ENCODE assay signal across 13 cellular contexts in genomic region chr11:86106916-86107315, GRCh38. TPM values are rescaled to one million over a fixed set of nuclear protein-coding genes. Genes with fewer than 3 reads are reported as not detected.
DNase-seq lines count a peak whose midpoint lies in the region; ATAC-seq, FAIRE-seq and TF ChIP-seq lines count a peak whose summit lies in the region.
"Had no signal": no experiment of that assay in that cellular context is flagged by ENCODE, and none has a peak within 500 bp of the region (broad histone marks: within the 10 kb centered on the region; RNA-seq: fewer than 3 reads in every experiment).

No MANE protein-coding gene starts in this region.

- H3K4me3 ChIP-seq in K562, result no peak overlapping the region
- H3K4me3 ChIP-seq in fibroblast of pulmonary artery (replicated peaks; ENCODE audit: low read depth, low read length), result no peak overlapping the region
- no peak overlapping the region for H3K4me3 ChIP-seq in right cardiac atrium (ENCODE audit: low read length)
- H3K4me3 ChIP-seq: BLaER1 treated with 17β-estradiol and CSF1 and Interleukin-3, amounts not matched to agents 10 nM and 100 nM; GM12878; PC-9 had no signal

- H3K9me3 ChIP-seq in K562 (replicated peaks; ENCODE audit: control insufficient read depth, insufficient read depth, low read depth, low read length) (no peaks in the 10 kb centered on the region), right cardiac atrium (ENCODE audit: control insufficient read depth, low read length) (no peaks in the 10 kb centered on the region)

- TF ChIP-seq POLR2A in K562 (conservative IDR thresholded peaks at IDR 0.05), result no peak

- peak overlapping the region; percentile 54 for H3K27ac Mint-ChIP-seq in HFFc6

- H3K27ac ChIP-seq in K562 (ENCODE audit: extremely low read depth, low read depth, low read length), result no peak overlapping the region
- H3K27ac ChIP-seq in right cardiac atrium (ENCODE audit: low read length), result no peak overlapping the region
- H3K27ac ChIP-seq: BLaER1 treated with 17β-estradiol and CSF1 and Interleukin-3, amounts not matched to agents 10 nM and 100 nM; PC-9 had no signal

- intact Hi-C loops in K562 (cut with micrococcal nuclease), result loop anchor here (5.0 kb wide), 1 partner anchor 45 kb away; no protein-coding TSS in a partner anchor
- intact Hi-C loops in right cardiac atrium (cut with DNase I), result no loop called here

- H3K4me1 Mint-ChIP-seq in HFFc6 (ENCODE audit: low read depth), result peaks cover 20% of the 10 kb centered on the region

- CTCF ChIA-PET in K562 (lab: Yijun Ruan, JAX; ENCODE audit: low intra/inter-chr PET ratio), result no interaction called here

- in situ Hi-C loops in K562 (cut with MboI), result no loop called here

- TF ChIP-seq EP300 in K562 (IDR thresholded peaks at IDR 0.05; ENCODE audit: low read length), result no peak

- POLR2A ChIA-PET in K562 (lab: Yijun Ruan, JAX), result interaction anchor here (0.9 kb wide), 1 partner anchor 9 kb away, joined by 3 read pairs; no protein-coding TSS in a partner anchor

- no peaks in the 10 kb centered on the region for H3K9me1 ChIP-seq in K562 (ENCODE audit: control insufficient read depth, insufficient read depth, low read length)

- H3K9ac ChIP-seq in K562 (ENCODE audit: insufficient read depth in 1 of 2, low read depth in 2 of 2, low read length in 2 of 2), result no peak overlapping the region
- H3K9ac ChIP-seq: BLaER1 treated with 17β-estradiol and CSF1 and Interleukin-3, amounts not matched to agents 10 nM and 100 nM had no signal

- no TSS peak for BruUV-seq in K562 (replicated peaks; lab: Mats Ljungman, UMichigan)

- WGBS in K562 (ENCODE audit: insufficient coverage, low coverage, missing lambda C conversion rate), result 55% methylated on average over 2 of the region's 2 CpGs
- 84% methylated on average over 2 of the region's 2 CpGs for WGBS in right cardiac atrium

- no peaks in the 10 kb centered on the region for H3K27me3 Mint-ChIP-seq in HFFc6 (ENCODE audit: insufficient read depth)

- no peaks in the 10 kb centered on the region for H3K79me2 ChIP-seq in K562 (ENCODE audit: control insufficient read depth, insufficient read depth, low read length)

- ATAC-seq in K562 (no peak), right cardiac atrium (no peak), HG03108 (IDR thresholded peaks at IDR 0.05; ENCODE audit: unreplicated experiment) (no peak)
- ATAC-seq: GM12878 had no signal

- TF ChIP-seq RAD21 in K562 (CRISPR knock-in tag; conservative IDR thresholded peaks at IDR 0.05 in 1 of 2, IDR thresholded peaks at IDR 0.05 in 1 of 2), result no peak

- no peaks in the 10 kb centered on the region for H3K36me3 ChIP-seq in K562 (ENCODE audit: control insufficient read depth, insufficient read depth, low read length)
- H3K36me3 ChIP-seq: BLaER1 treated with 17β-estradiol and CSF1 and Interleukin-3, amounts not matched to agents 10 nM and 100 nM had no signal

- H3K9me3 Mint-ChIP-seq in HFFc6, result no peaks in the 10 kb centered on the region

- no peaks in the 10 kb centered on the region for H3K36me3 Mint-ChIP-seq in HFFc6 (ENCODE audit: low read depth)

- H3K4me1 ChIP-seq in K562 (replicated peaks in 1 of 2; ENCODE audit: control insufficient read depth in 2 of 2, insufficient read depth in 2 of 2, low read length in 2 of 2) (peaks cover 3 to 6% of the 10 kb centered on the region in 2 experiments; a peak in 3 of 5 replicates), right cardiac atrium (ENCODE audit: control insufficient read depth, insufficient read depth, low read length) (no peaks in the 10 kb centered on the region)

- no peak for FAIRE-seq in K562 (lab: Jason Lieb, UNC)
- FAIRE-seq: GM12878, GM18507 had no signal

- H2AFZ ChIP-seq in K562 (ENCODE audit: low read depth, low read length), result peak overlapping the region; percentile 77; the same call in 1 of the 2 replicates
- H2AFZ ChIP-seq: PC-9 had no signal

- no peaks in the 10 kb centered on the region for H4K20me1 ChIP-seq in K562 (replicated peaks; ENCODE audit: control insufficient read depth, insufficient read depth, low read length)
- H4K20me1 ChIP-seq: BLaER1 treated with 17β-estradiol and CSF1 and Interleukin-3, amounts not matched to agents 10 nM and 100 nM had no signal

- no peaks in the 10 kb centered on the region for H3K27me3 ChIP-seq in K562 (ENCODE audit: control insufficient read depth in 2 of 2, insufficient read depth in 2 of 2, low read length in 2 of 2)
- H3K27me3 ChIP-seq in right cardiac atrium (ENCODE audit: control insufficient read depth, insufficient read depth), result no peaks in the 10 kb centered on the region
- H3K27me3 ChIP-seq: BLaER1 treated with 17β-estradiol and CSF1 and Interleukin-3, amounts not matched to agents 10 nM and 100 nM had no signal

- no peak overlapping the region for H3K4me3 Mint-ChIP-seq in HFFc6

- H3K4me2 ChIP-seq in K562 (ENCODE audit: insufficient read depth, low read length), result no peak overlapping the region
- H3K4me2 ChIP-seq: BLaER1 treated with 17β-estradiol and CSF1 and Interleukin-3, amounts not matched to agents 10 nM and 100 nM; PC-9 had no signal

- TF ChIP-seq CTCF in HFFc6 (IDR thresholded peaks at IDR 0.05) (no peak), K562 (IDR thresholded peaks at IDR 0.05 in 2 of 3, conservative IDR thresholded peaks at IDR 0.05 in 1 of 3; ENCODE audit: insufficient read depth in 2 of 3, low read depth in 1 of 3, low read length in 3 of 3) (no peak), fibroblast of pulmonary artery (IDR thresholded peaks at IDR 0.05; ENCODE audit: low read length, missing control alignments) (no peak)

- DNase-seq in HFFc6, result peak; percentile 58
- DNase-seq in K562 (ENCODE audit: extremely low read depth in 1 of 4, low spot score in 3 of 4), result no peak
- peak; percentile 31 for DNase-seq in fibroblast of pulmonary artery (ENCODE audit: low read depth)
- DNase-seq in right cardiac atrium, result no peak
- DNase-seq in NCI-H1436 (lab: John Stamatoyannopoulos, UW), result no peak
- DNase-seq in DMS53 (lab: John Stamatoyannopoulos, UW), result no peak
- DNase-seq: NCI-H1092 treated with DMSO at 0.1 percent for 48 hours, NCI-H187, PC-9 had no signal

TF ChIP-seq in K562, 482 proteins besides CTCF, POLR2A, EP300 and RAD21:
- TF ChIP-seq CEBPG (CRISPR knock-in tag; IDR thresholded peaks at IDR 0.05) (no peak), CEBPG (tag; conservative IDR thresholded peaks at IDR 0.05 in 1 of 2, IDR thresholded peaks at IDR 0.05 in 1 of 2) (no peak), FOXK1 (CRISPR knock-in tag; IDR thresholded peaks at IDR 0.05; ENCODE audit: borderline replicate concordance) (no peak)

RNA-seq across cellular contexts. Expression of gene PICALM, which starts 38.0 kb away (rescaled TPM):
- 100 to 1,000 TPM; 193 to 267 (median 244) TPM for total RNA-seq in HFFc6 (2021; fragmentation: NEBNext Ultra II Directional; extraction: Animal tissue kit (Norgen Biotek cat#: 25700))
- total RNA-seq in K562 (2011; cell fraction: chromatin; rRNA removed; ENCODE audit: low replicate concordance), result 475 and 1,498 TPM in 2 replicates
- total RNA-seq in K562 (2011; cell fraction: nucleolus; rRNA removed), result 202 and 279 TPM in 2 replicates
- 517 and 758 TPM in 2 replicates for total RNA-seq in K562 (2011; cell fraction: nucleoplasm; rRNA removed)
- total RNA-seq in K562 (2014; rRNA removed) (230 and 307 TPM in 2 replicates), K562 (2014; rRNA removed; fragmentation: Illumina TruSeq; extraction: Trizol) (340 and 386 TPM in 2 replicates), K562 (2015; rRNA removed; fragmentation: Illumina TruSeq; extraction: Trizol) (269 and 309 TPM in 2 replicates), K562 (2021) (281 and 340 TPM in 2 replicates), right cardiac atrium (100 to 1,000 TPM; 170 to 298 (median 182) TPM)
- polyA plus RNA-seq in K562 (2011; rRNA removed) (681 and 990 TPM in 2 replicates), K562 (2014; fragmentation: Illumina TruSeq; extraction: Trizol) (445 and 542 TPM in 2 replicates), K562 (2014; fragmentation: Nextera tagmentation; extraction: Ambion mirVana) (100 to 1,000 TPM in 1 of 2 experiments, 10 to 100 TPM in 1; 41.3 to 129 TPM), K562 (2014; rRNA removed) (304 TPM in 2 replicates), right cardiac atrium (62.8 TPM)
- 509 and 566 TPM in 2 replicates for polyA plus RNA-seq in K562 (2011; cell fraction: cytosol; rRNA removed)
- polyA plus RNA-seq in K562 (2011; cell fraction: nucleus; rRNA removed), result 499 and 568 TPM in 2 replicates
- polyA plus RNA-seq in K562 (2012), result 259 and 286 TPM in 2 replicates
- 1,181 and 1,573 TPM in 2 replicates for polyA minus RNA-seq in K562 (2011; rRNA and poly(A)+ RNA removed)
- polyA minus RNA-seq in K562 (2011; cell fraction: cytosol; rRNA and poly(A)+ RNA removed), result 387 and 658 TPM in 2 replicates
- polyA minus RNA-seq in K562 (2011; cell fraction: nucleus; rRNA and poly(A)+ RNA removed), result 394 and 431 TPM in 2 replicates

Comparison
In these comparisons a context has a peak if more than half of its experiments do, and no peak if none do; other contexts are left out.
1. DNase-seq: peak in HFFc6 (single experiment) and fibroblast of pulmonary artery (single experiment); none in K562 (0 of 4), right cardiac atrium (0 of 3), NCI-H1436 (single experiment) and DMS53 (single experiment).